1 cellular context compared by ENCODE assay signal in the genomic region with DNA sequence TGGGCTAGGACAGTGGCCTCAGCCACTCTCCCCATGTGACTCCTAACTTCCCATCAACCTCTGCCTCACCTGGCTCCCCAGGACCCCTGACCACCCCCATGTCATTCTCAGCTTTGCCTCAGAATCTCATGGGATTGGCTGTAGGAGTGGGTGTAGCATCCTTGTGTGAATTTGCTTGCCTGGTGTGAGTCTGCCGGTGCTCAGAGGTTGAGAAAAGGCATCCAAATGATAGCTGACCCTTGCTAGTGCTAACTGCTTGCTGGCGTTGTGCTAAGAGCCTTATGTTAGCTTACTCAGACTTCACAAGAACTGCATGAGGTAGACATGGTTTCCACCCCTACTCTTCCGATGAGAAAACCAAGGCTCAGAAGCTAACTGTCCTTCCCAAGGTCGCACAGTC.
TF ChIP-seq lines count a peak whose summit lies in the region.

No MANE protein-coding gene starts in this region.

TF ChIP-seq in H1, 55 proteins besides CTCF, POLR2A, EP300 and RAD21:
- TF ChIP-seq BCL11A (IDR thresholded peaks at IDR 0.05; ENCODE audit: low read depth in 2 of 2, low read length in 2 of 2), result no peak
- TF ChIP-seq CEBPB (IDR thresholded peaks at IDR 0.05; ENCODE audit: low read depth, low read length), result no peak
- no peak for TF ChIP-seq FOSL1 (IDR thresholded peaks at IDR 0.05; ENCODE audit: insufficient read depth, low read depth, low read length)
- TF ChIP-seq SIN3A (conservative IDR thresholded peaks at IDR 0.05 in 1 of 2, IDR thresholded peaks at IDR 0.05 in 1 of 2; ENCODE audit: low read depth in 1 of 2, low read length in 2 of 2), result no peak
- TF ChIP-seq TCF12 (IDR thresholded peaks at IDR 0.05; ENCODE audit: low read depth, low read length), result no peak
- TF ChIP-seq SIRT6 (IDR thresholded peaks at IDR 0.05; ENCODE audit: low read length), result no peak
